7 cellular contexts compared by ENCODE assay signal in genomic region chr3:53748512-53749271, GRCh38.
DNase-seq lines count a peak whose midpoint lies in the region; ATAC-seq and TF ChIP-seq lines count a peak whose summit lies in the region.

No MANE protein-coding gene starts in this region.

- H3K79me2 ChIP-seq in OCI-LY7 (ENCODE audit: insufficient read depth, low read depth, low read length) = no peaks in the 10 kb centered on the region

- no peaks in the 10 kb centered on the region for H4K20me1 ChIP-seq in OCI-LY7 (ENCODE audit: insufficient read depth, low read length)

- no peaks in the 10 kb centered on the region for H3K27me3 ChIP-seq in spleen (replicated peaks in 1 of 7)

- no peaks in the 10 kb centered on the region for H3K9me2 ChIP-seq in OCI-LY7 (ENCODE audit: insufficient read depth, low read length)

- H3K36me3 ChIP-seq in OCI-LY7 (ENCODE audit: insufficient read depth, low read length) = no peaks in the 10 kb centered on the region
- H3K36me3 ChIP-seq in spleen = peaks cover 0 to 29% (median 0%) of the 10 kb centered on the region in 6 donors

- intact Hi-C loops in OCI-LY7 (cut with micrococcal nuclease; ENCODE audit: unreplicated experiment) (loop anchor here (5.0 kb wide), 1 partner anchor 94 kb away; no protein-coding TSS in a partner anchor), spleen (cut with DNase I; ENCODE audit: low total_unique reads) (no loop called here)

- H3K4me1 ChIP-seq in OCI-LY7 (ENCODE audit: insufficient read depth, low read length, poor library complexity, severe bottlenecking) = peaks cover 27% of the 10 kb centered on the region
- peaks cover 0 to 45% (median 26%) of the 10 kb centered on the region in 6 donors for H3K4me1 ChIP-seq in spleen

- H3K27ac ChIP-seq in OCI-LY7 (ENCODE audit: low read depth, low read length, poor library complexity, severe bottlenecking) (no peak overlapping the region), spleen (peak overlapping the region in 5 of 8 donors; percentile 26 to 76 (median 55))

- no peak overlapping the region for H3K4me3 ChIP-seq in OCI-LY7 (ENCODE audit: low read depth, low read length, poor library complexity, severe bottlenecking)
- no peak overlapping the region for H3K4me3 ChIP-seq in spleen

- TF ChIP-seq CTCF in OCI-LY7 (conservative IDR thresholded peaks at IDR 0.05; ENCODE audit: low read length) (no peak), spleen (IDR thresholded peaks at IDR 0.05 in 8 of 11, conservative IDR thresholded peaks at IDR 0.05 in 3 of 11) (no peak)

- POLR2A ChIA-PET in OCI-LY7 (lab: Charles Lee) = interaction anchor here (1.1 kb wide), 2 partner anchors 11 to 104 kb away, joined by 3 read pairs; no protein-coding TSS in a partner anchor

- H3K9me3 ChIP-seq in OCI-LY7 (ENCODE audit: low read length) = no peaks in the 10 kb centered on the region
- no peaks in the 10 kb centered on the region for H3K9me3 ChIP-seq in spleen

- DNase-seq in GM19240 (ENCODE audit: insufficient read length, low spot score) (peak; percentile 29), OCI-LY7 (ENCODE audit: low spot score) (peak; percentile 71), spleen (peak; percentile 72), NCI-H2227 (lab: John Stamatoyannopoulos, UW; ENCODE audit: unreplicated experiment) (no peak)
- DNase-seq in activated CD4-positive, alpha-beta T cell treated with anti-CD3 and anti-CD28 coated beads, Interleukin-2, amount 50 U/mL, for 1 hour = no peak
- DNase-seq in effector CD8-positive, alpha-beta T cell (lab: John Stamatoyannopoulos, UW) = no peak

- no TSS peak for BruUV-seq in OCI-LY7 (replicated peaks; lab: Mats Ljungman, UMichigan)

- 53 to 64% (median 61%) methylated on average over 7 to 8 of the region's 8 CpGs for WGBS in spleen, 5 donors

- TF ChIP-seq POLR2A in spleen (IDR thresholded peaks at IDR 0.05) = no peak

- peak overlapping the region; percentile 46 for H3K4me2 ChIP-seq in OCI-LY7 (ENCODE audit: low read length)

- CTCF ChIA-PET in OCI-LY7 (lab: Charles Lee; ENCODE audit: unreplicated experiment) = no interaction called here

- H2AFZ ChIP-seq in OCI-LY7 (ENCODE audit: low read length) = no peak overlapping the region

- peak; percentile 83 for ATAC-seq in HG02884 (IDR thresholded peaks at IDR 0.05; ENCODE audit: unreplicated experiment)

Comparison
In these comparisons a context has a peak if more than half of its experiments do, and no peak if none do; other contexts are left out.
1. DNase-seq: peak in GM19240 (single experiment), OCI-LY7 (single experiment) and spleen (single experiment); none in activated CD4-positive, alpha-beta T cell treated with anti-CD3 and anti-CD28 coated beads, Interleukin-2, amount 50 U/mL, for 1 hour (single experiment), NCI-H2227 (single experiment) and effector CD8-positive, alpha-beta T cell (single experiment).